In the genomic region with DNA sequence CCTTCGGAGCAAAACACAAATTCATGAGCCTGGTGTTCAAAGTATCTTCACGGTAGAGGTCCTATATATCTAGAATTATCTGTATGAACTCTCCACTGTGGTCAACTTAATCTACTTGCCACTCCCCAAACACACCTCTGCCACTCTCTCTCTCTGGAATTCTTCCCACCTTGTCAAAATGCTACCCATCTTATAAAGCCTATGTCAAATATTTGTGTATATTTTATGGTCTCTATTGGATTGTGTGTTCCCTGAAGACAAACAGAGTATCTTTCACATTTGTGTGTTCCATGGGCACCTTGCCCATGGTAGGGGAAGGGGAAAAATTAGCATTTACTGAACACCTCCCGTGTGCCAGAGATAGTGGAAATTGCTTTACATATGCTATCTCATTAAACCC, we compare ENCODE assay signal across 24 cellular contexts.
"Had no signal": no experiment of that assay in that cellular context is flagged by ENCODE, and none has a peak within 500 bp of the region (broad histone marks: within the 10 kb centered on the region; RNA-seq: fewer than 3 reads in every experiment).

No MANE protein-coding gene starts in this region.

- H3K27me3 ChIP-seq: neural progenitor cell, right atrium auricular region, stomach, thyroid gland, vagina had no signal

- H3K36me3 ChIP-seq: neural progenitor cell, right atrium auricular region, stomach, thyroid gland, vagina had no signal

- H3K4me2 ChIP-seq: neural progenitor cell had no signal

- H3K4me1 Mint-ChIP-seq: immature natural killer cell, neural progenitor cell had no signal

- H3K4me1 ChIP-seq: neural progenitor cell, parathyroid adenoma, right atrium auricular region, vagina had no signal

- H3K9me3 Mint-ChIP-seq: mesothelial cell of epicardium; naive thymus-derived CD4-positive, alpha-beta T cell; nephron; neural progenitor cell; stimulated activated effector memory CD8-positive, alpha-beta T cell treated with anti-CD3 and anti-CD28 coated beads, Interleukin-12 subunit alpha, Interleukin-12 subunit beta, amount 100 ng/mL, for 72 hours had no signal

- ATAC-seq: naive thymus-derived CD4-positive, alpha-beta T cell; sciatic nerve; stimulated activated effector memory CD8-positive, alpha-beta T cell treated with anti-CD3 and anti-CD28 coated beads, Interleukin-12 subunit alpha, Interleukin-12 subunit beta, amount 100 ng/mL, for 72 hours had no signal

- H3K36me3 Mint-ChIP-seq: immature natural killer cell; mesothelial cell of epicardium; neural progenitor cell; stimulated activated effector memory CD8-positive, alpha-beta T cell treated with anti-CD3 and anti-CD28 coated beads, Interleukin-12 subunit alpha, Interleukin-12 subunit beta, amount 100 ng/mL, for 72 hours had no signal

- H3K79me2 ChIP-seq: parathyroid adenoma had no signal

- H3K9me3 ChIP-seq: right atrium auricular region, stomach, thyroid gland, vagina had no signal

- H3K4me3 Mint-ChIP-seq: immature natural killer cell; mesothelial cell of epicardium; naive thymus-derived CD4-positive, alpha-beta T cell; nephron; neural progenitor cell; stimulated activated effector memory CD8-positive, alpha-beta T cell treated with anti-CD3 and anti-CD28 coated beads, Interleukin-12 subunit alpha, Interleukin-12 subunit beta, amount 100 ng/mL, for 72 hours had no signal

- H3K27ac Mint-ChIP-seq: immature natural killer cell; mesothelial cell of epicardium; naive thymus-derived CD4-positive, alpha-beta T cell; nephron; neural progenitor cell; progenitor cell of endocrine pancreas; stimulated activated effector memory CD8-positive, alpha-beta T cell treated with anti-CD3 and anti-CD28 coated beads, Interleukin-12 subunit alpha, Interleukin-12 subunit beta, amount 100 ng/mL, for 72 hours had no signal

- H3K4me3 ChIP-seq: dorsolateral prefrontal cortex, lung, neural progenitor cell, right atrium auricular region, stomach, thyroid gland, vagina had no signal

- DNase-seq: dorsolateral prefrontal cortex; effector CD4-positive, alpha-beta T cell; hypothalamus; immature natural killer cell; islet precursor cell; kidney glomerular epithelial cell; mesenchymal stem cell; naive thymus-derived CD4-positive, alpha-beta T cell; stimulated activated CD4-positive, alpha-beta T cell treated with anti-CD3 and anti-CD28 coated beads, Interleukin-2, amount 100 ng/mL, for 24 hours; stimulated activated CD4-positive, alpha-beta T cell treated with anti-CD3 and anti-CD28 coated beads, Interleukin-4, amount 100 ng/mL, for 24 hours; stimulated activated naive CD4-positive, alpha-beta T cell treated with Interleukin-2 at 50 U/mL for 16 hours; stomach; thyroid gland; trophoblast cell had no signal

- H3K27ac ChIP-seq: dorsolateral prefrontal cortex, neural progenitor cell, parathyroid adenoma, right atrium auricular region, stomach, thyroid gland, vagina had no signal

- H2AFZ ChIP-seq: neural progenitor cell, parathyroid adenoma had no signal

- H3K9ac ChIP-seq: neural progenitor cell, parathyroid adenoma had no signal
